ENCODE assay signal across 8 cellular contexts in genomic region chr20:18793625-18794427, GRCh38. TPM values are rescaled to one million over a fixed set of nuclear protein-coding genes. Genes with fewer than 3 reads are reported as not detected.
DNase-seq lines count a peak whose midpoint lies in the region; ATAC-seq and FAIRE-seq lines count a peak whose summit lies in the region.

No MANE protein-coding gene starts in this region.

- ATAC-seq in GM19035 (IDR thresholded peaks at IDR 0.05; ENCODE audit: unreplicated experiment) (peak; percentile 99), HG03354 (IDR thresholded peaks at IDR 0.05; ENCODE audit: poor library complexity, severe bottlenecking, unreplicated experiment) (peak; percentile 99)
- ATAC-seq in activated CD4-positive, alpha-beta T cell treated with anti-CD3 and anti-CD28 coated beads for 36 hours = peak; percentile 98

- H3K4me1 Mint-ChIP-seq in activated CD4-positive, alpha-beta T cell treated with anti-CD3 and anti-CD28 coated beads for 36 hours = peaks cover 17% of the 10 kb centered on the region

- peak overlapping the region; percentile 87 for H3K4me3 Mint-ChIP-seq in activated CD4-positive, alpha-beta T cell treated with anti-CD3 and anti-CD28 coated beads for 36 hours

- H3K27ac Mint-ChIP-seq in activated CD4-positive, alpha-beta T cell treated with anti-CD3 and anti-CD28 coated beads for 36 hours = peak overlapping the region; percentile 96

- H3K27ac ChIP-seq in layer of hippocampus (ENCODE audit: low read depth, low read length) = peak overlapping the region; percentile 77

- H3K27me3 Mint-ChIP-seq in activated CD4-positive, alpha-beta T cell treated with anti-CD3 and anti-CD28 coated beads for 36 hours = peaks cover 7% of the 10 kb centered on the region

- peaks cover 6% of the 10 kb centered on the region for H3K9me3 Mint-ChIP-seq in activated CD4-positive, alpha-beta T cell treated with anti-CD3 and anti-CD28 coated beads for 36 hours (ENCODE audit: low read depth)

- DNase-seq in Ammon's horn (ENCODE audit: low spot score) = peak; percentile 99
- DNase-seq in NCI-H446 (lab: John Stamatoyannopoulos, UW) = peak; percentile 89 to 93
- peak; percentile 92 for DNase-seq in activated CD4-positive, alpha-beta T cell treated with anti-CD3 and anti-CD28 coated beads for 36 hours
- peak; percentile 65 to 69 for DNase-seq in stimulated activated CD4-positive, alpha-beta T cell treated with anti-CD3 and anti-CD28 coated beads, Interleukin-1b, Interleukin-23, amount 100 ng/mL, for 4 hours (ENCODE audit: low read depth in 2 of 2)

- peak; percentile 53 for FAIRE-seq in colon (lab: Jason Lieb, UNC)

- peaks cover 2% of the 10 kb centered on the region for H3K36me3 Mint-ChIP-seq in activated CD4-positive, alpha-beta T cell treated with anti-CD3 and anti-CD28 coated beads for 36 hours (ENCODE audit: low read depth)

- intact Hi-C loops in activated CD4-positive, alpha-beta T cell treated with anti-CD3 and anti-CD28 coated beads for 36 hours (cut with DNase I, micrococcal nuclease) = loop anchor here (1.0 to 10.0 kb wide), 12 partner anchors 162 to 1921 kb away; partner anchors contain the start of genes DTD1 (in 2 of the 2), RALGAPA2 (in 2 of the 2), SMIM26 (in 2 of the 2) and CFAP61 (in 1 of the 2)

- CTCF ChIA-PET in activated CD4-positive, alpha-beta T cell treated with anti-CD3 and anti-CD28 coated beads for 36 hours (lab: Charles Lee) = interaction anchor here (0.7 to 1.0 kb wide), 3 partner anchors 62 to 161 kb away, joined by 3 read pairs; no protein-coding TSS in a partner anchor

- POLR2A ChIA-PET in activated CD4-positive, alpha-beta T cell treated with anti-CD3 and anti-CD28 coated beads for 36 hours (lab: Charles Lee) = no interaction called here

- peaks cover 3% of the 10 kb centered on the region for H3K27me3 ChIP-seq in layer of hippocampus (ENCODE audit: control insufficient read depth, insufficient read depth, low read length)

RNA-seq across cellular contexts. Expression of gene SCP2D1, which starts 19.8 kb away (rescaled TPM):
- total RNA-seq in activated CD4-positive, alpha-beta T cell treated with anti-CD3 and anti-CD28 coated beads for 36 hours = not detected

Comparison
In these comparisons a context has a peak if more than half of its experiments do, and no peak if none do; other contexts are left out.
1. Peak in every context shown above with its lines: DNase-seq, ATAC-seq and H3K27ac ChIP-seq.